In genomic region chr2:97719362-97720155, GRCh38 we compare ENCODE assay signal across 18 cellular contexts. TPM values are rescaled to one million over a fixed set of nuclear protein-coding genes. Genes with fewer than 3 reads are reported as not detected.
DNase-seq lines count a peak whose midpoint lies in the region; FAIRE-seq and TF ChIP-seq lines count a peak whose summit lies in the region.
"Had no signal": no experiment of that assay in that cellular context is flagged by ENCODE, and none has a peak within 500 bp of the region (broad histone marks: within the 10 kb centered on the region; RNA-seq: fewer than 3 reads in every experiment).

No MANE protein-coding gene starts in this region.

- H4K91ac ChIP-seq in neuronal stem cell (ENCODE audit: low read depth, low read length, poor library complexity), result no peak overlapping the region

- peak overlapping the region; percentile 92 for H3K4me3 Mint-ChIP-seq in T-helper 1 cell treated with Interleukin-12 subunit alpha and Interleukin-12 subunit beta and Interleukin-4 antibody, amounts not matched to agents 30 μg/mL and 1 μg/mL, for 36 hours
- no peak overlapping the region for H3K4me3 Mint-ChIP-seq in astrocyte (ENCODE audit: unreplicated experiment)

- no peak overlapping the region for H3K23ac ChIP-seq in neuronal stem cell (ENCODE audit: low read depth, low read length, poor library complexity)

- H3K9me3 Mint-ChIP-seq in T-helper 1 cell treated with Interleukin-12 subunit alpha and Interleukin-12 subunit beta and Interleukin-4 antibody, amounts not matched to agents 30 μg/mL and 1 μg/mL, for 36 hours, result no peaks in the 10 kb centered on the region
- no peaks in the 10 kb centered on the region for H3K9me3 Mint-ChIP-seq in astrocyte (ENCODE audit: unreplicated experiment)

- H3K14ac ChIP-seq in neuronal stem cell (ENCODE audit: low read length), result no peak overlapping the region

- peak overlapping the region; percentile 25 for H3K18ac ChIP-seq in neuronal stem cell (ENCODE audit: low read length)

- H3K27me3 Mint-ChIP-seq in T-helper 1 cell treated with Interleukin-12 subunit alpha and Interleukin-12 subunit beta and Interleukin-4 antibody, amounts not matched to agents 30 μg/mL and 1 μg/mL, for 36 hours (ENCODE audit: low read depth), result no peaks in the 10 kb centered on the region
- H3K27me3 Mint-ChIP-seq in astrocyte (ENCODE audit: low read depth, unreplicated experiment), result peaks cover 34% of the 10 kb centered on the region

- H3K36me3 Mint-ChIP-seq in T-helper 1 cell treated with Interleukin-12 subunit alpha and Interleukin-12 subunit beta and Interleukin-4 antibody, amounts not matched to agents 30 μg/mL and 1 μg/mL, for 36 hours (ENCODE audit: low read depth), result peaks cover 65% of the 10 kb centered on the region
- H3K36me3 Mint-ChIP-seq in astrocyte (ENCODE audit: low read depth, unreplicated experiment), result no peaks in the 10 kb centered on the region

- no peaks in the 10 kb centered on the region for H3K4me1 ChIP-seq in astrocyte (ENCODE audit: insufficient read depth, low read length)
- H3K4me1 ChIP-seq in neuronal stem cell (ENCODE audit: control insufficient read depth in 2 of 2, insufficient read depth in 1 of 2, low read depth in 1 of 2, low read length in 2 of 2), result peaks cover 2 to 4% of the 10 kb centered on the region in 2 donors
- H3K4me1 ChIP-seq: thyroid gland had no signal

- no CpG with 5 or more reads among the region's 16 CpGs for WGBS in neuronal stem cell (ENCODE audit: extremely low coverage in 2 of 2, insufficient read length in 2 of 2, insufficient replicate concordance in 1 of 2), 2 donors

- H3K9me3 ChIP-seq in KOPT-K1 (ENCODE audit: insufficient read depth, low read length, poor library complexity, severe bottlenecking) (no peaks in the 10 kb centered on the region), astrocyte (ENCODE audit: insufficient read depth, low read depth, low read length) (no peaks in the 10 kb centered on the region), neuronal stem cell (replicated peaks in 1 of 2; ENCODE audit: control insufficient read depth in 2 of 2, insufficient read depth in 1 of 2, low read depth in 1 of 2, low read length in 2 of 2) (no peaks in the 10 kb centered on the region)
- H3K9me3 ChIP-seq: thyroid gland had no signal

- peak overlapping the region; percentile 94 for H3K27ac Mint-ChIP-seq in T-helper 1 cell treated with Interleukin-12 subunit alpha and Interleukin-12 subunit beta and Interleukin-4 antibody, amounts not matched to agents 30 μg/mL and 1 μg/mL, for 36 hours
- H3K27ac Mint-ChIP-seq in astrocyte (ENCODE audit: unreplicated experiment), result peak overlapping the region; percentile 34

- H3K79me1 ChIP-seq in neuronal stem cell (ENCODE audit: low read depth, low read length), result no peaks in the 10 kb centered on the region

- H2AK5ac ChIP-seq in neuronal stem cell (ENCODE audit: low read depth, low read length), result peak overlapping the region; percentile 34

- TF ChIP-seq CTCF in astrocyte (IDR thresholded peaks at IDR 0.05; ENCODE audit: insufficient read depth, low read depth, low read length), result no peak

- H3K4me3 ChIP-seq in astrocyte (ENCODE audit: insufficient read depth, low read depth, low read length), result no peak overlapping the region
- no peak overlapping the region for H3K4me3 ChIP-seq in neuronal stem cell (ENCODE audit: low read length in 2 of 2)
- H3K4me3 ChIP-seq: hepatocyte, thyroid gland had no signal

- no peak overlapping the region for H4K8ac ChIP-seq in neuronal stem cell (ENCODE audit: low read depth, low read length)

- H3K9ac ChIP-seq in astrocyte (ENCODE audit: low read length) (no peak overlapping the region), neuronal stem cell (ENCODE audit: low read depth, low read length, poor library complexity) (no peak overlapping the region)

- H2BK15ac ChIP-seq in neuronal stem cell (ENCODE audit: low read length), result no peak overlapping the region

- H3K4me2 ChIP-seq in astrocyte (ENCODE audit: low read length) (no peak overlapping the region), neuronal stem cell (ENCODE audit: insufficient read depth, low read length, poor library complexity, severe bottlenecking) (no peak overlapping the region)
- H3K4me2 ChIP-seq: hepatocyte had no signal

- no peaks in the 10 kb centered on the region for H3K79me2 ChIP-seq in astrocyte (ENCODE audit: insufficient read depth, low read length)
- H3K79me2 ChIP-seq: hepatocyte had no signal

- H3K27ac ChIP-seq in KOPT-K1 (ENCODE audit: low read depth, low read length, poor library complexity, severe bottlenecking) (peak overlapping the region; percentile 98), astrocyte (ENCODE audit: low read depth, low read length) (no peak overlapping the region), neuronal stem cell (replicated peaks; ENCODE audit: low read length) (no peak overlapping the region)
- H3K27ac ChIP-seq: 22Rv1, hepatocyte, thyroid gland had no signal

- no peak overlapping the region for H2BK5ac ChIP-seq in neuronal stem cell (ENCODE audit: low read length)

- in situ Hi-C loops in ACHN (cut with HindIII; ENCODE audit: low pct_ligation_motif_present, low pct_unique_long_range_greater_than_20kb, low sequenced_read_pairs), result no loop called here

- H3K36me3 ChIP-seq in KOPT-K1 (ENCODE audit: insufficient read depth, low read length) (peaks cover 76% of the 10 kb centered on the region), astrocyte (ENCODE audit: insufficient read depth, low read length) (no peaks in the 10 kb centered on the region), neuronal stem cell (replicated peaks in 1 of 2; ENCODE audit: control insufficient read depth in 2 of 2, insufficient read depth in 2 of 2, low read length in 2 of 2) (no peaks in the 10 kb centered on the region)
- H3K36me3 ChIP-seq: thyroid gland had no signal

- H2BK12ac ChIP-seq in neuronal stem cell (ENCODE audit: low read length), result no peak overlapping the region

- H2AFZ ChIP-seq in astrocyte (ENCODE audit: low read depth, low read length) (no peak overlapping the region), neuronal stem cell (ENCODE audit: low read length) (no peak overlapping the region)
- H2AFZ ChIP-seq: hepatocyte had no signal

- DNase-seq in T-helper 1 cell, result no peak
- no peak for DNase-seq in astrocyte (ENCODE audit: low read depth)
- DNase-seq in neuronal stem cell (ENCODE audit: low spot score), result no peak
- DNase-seq in ACHN, result no peak
- no peak for DNase-seq in nucleus accumbens (lab: John Stamatoyannopoulos, UW)
- no peak for DNase-seq in stimulated activated CD4-positive, alpha-beta T cell treated with anti-CD3 and anti-CD28 coated beads, Interleukin-2, amount 100 ng/mL, for 48 hours
- DNase-seq: amniotic stem cell; COR-L47; NCI-H187 treated with DMSO at 0.1 percent for 48 hours; NCI-H69; stimulated activated CD4-positive, alpha-beta T cell treated with anti-CD3 and anti-CD28 coated beads, Interleukin-15, amount 100 ng/mL, for 24 hours; T-helper 9 cell; thyroid gland had no signal

- peaks cover 2% of the 10 kb centered on the region for H3K27me3 ChIP-seq in astrocyte (ENCODE audit: insufficient read depth, low read length)
- no peaks in the 10 kb centered on the region for H3K27me3 ChIP-seq in neuronal stem cell (ENCODE audit: control insufficient read depth in 3 of 3, insufficient read depth in 3 of 3, low read depth in 1 of 3, low read length in 3 of 3)
- H3K27me3 ChIP-seq: hepatocyte, thyroid gland had no signal

- H3K4ac ChIP-seq in neuronal stem cell (ENCODE audit: low read length), result no peak overlapping the region

- H4K20me1 ChIP-seq in astrocyte (ENCODE audit: insufficient read depth, low read length), result no peaks in the 10 kb centered on the region

- no peak for FAIRE-seq in astrocyte (lab: Jason Lieb, UNC)
- FAIRE-seq: colon had no signal

- peaks cover 61% of the 10 kb centered on the region for H3K4me1 Mint-ChIP-seq in T-helper 1 cell treated with Interleukin-12 subunit alpha and Interleukin-12 subunit beta and Interleukin-4 antibody, amounts not matched to agents 30 μg/mL and 1 μg/mL, for 36 hours (ENCODE audit: low read depth)
- H3K4me1 Mint-ChIP-seq in astrocyte (ENCODE audit: low read depth, unreplicated experiment), result no peaks in the 10 kb centered on the region

- H2BK120ac ChIP-seq in neuronal stem cell (ENCODE audit: low read depth, low read length), result no peak overlapping the region

RNA-seq across cellular contexts. Expression of gene ZAP70, which starts 6.2 kb away (rescaled TPM):
- total RNA-seq in astrocyte, result 0.14 and 0.73 TPM in 2 replicates
- 0.08 TPM for polyA plus RNA-seq in neuronal stem cell (2013, experiment 1 of 2)
- polyA plus RNA-seq in neuronal stem cell (2013, experiment 2 of 2), result 0.06 TPM

RNA-seq across cellular contexts. Expression of gene C2orf92, which starts 50.0 kb away (rescaled TPM):
- total RNA-seq in astrocyte, result 8.5 and 15.3 TPM in 2 replicates
- 3.1 TPM for polyA plus RNA-seq in neuronal stem cell (2013, experiment 1 of 2)
- 3.7 TPM for polyA plus RNA-seq in neuronal stem cell (2013, experiment 2 of 2)

RNA-seq across cellular contexts. Expression of gene ACTR1B, which starts 55.7 kb away (rescaled TPM):
- total RNA-seq in astrocyte, result 35.6 and 36.2 TPM in 2 replicates
- 58.1 TPM for polyA plus RNA-seq in neuronal stem cell (2013, experiment 1 of 2)
- 55.1 TPM for polyA plus RNA-seq in neuronal stem cell (2013, experiment 2 of 2)
